In genomic region chr2:55888941-55889340, GRCh38 we compare ENCODE assay signal across 15 cellular contexts. TPM values are rescaled to one million over a fixed set of nuclear protein-coding genes. Genes with fewer than 3 reads are reported as not detected.
DNase-seq lines count a peak whose midpoint lies in the region; ATAC-seq and TF ChIP-seq lines count a peak whose summit lies in the region.
"Had no signal": no experiment of that assay in that cellular context is flagged by ENCODE, and none has a peak within 500 bp of the region (broad histone marks: within the 10 kb centered on the region; RNA-seq: fewer than 3 reads in every experiment).

No MANE protein-coding gene starts in this region.

- TF ChIP-seq CTCF in RWPE2 (IDR thresholded peaks at IDR 0.05; ENCODE audit: poor library complexity, severe bottlenecking): no peak
- TF ChIP-seq CTCF in fibroblast of mammary gland (conservative IDR thresholded peaks at IDR 0.05; ENCODE audit: control insufficient read depth, insufficient read depth, low read depth, low read length): no peak

- no peaks in the 10 kb centered on the region for H3K36me3 Mint-ChIP-seq in stimulated activated memory B cell treated with anti-CD40 and anti-IgM and Interleukin-4, amounts not matched to agents 10 μg/mL and 1 μg/mL and 100 μg/mL, for 72 hours
- no peaks in the 10 kb centered on the region for H3K36me3 Mint-ChIP-seq in immature natural killer cell
- H3K36me3 Mint-ChIP-seq: activated naive CD8-positive, alpha-beta T cell had no signal

- H3K4me3 ChIP-seq in RWPE2 (ENCODE audit: severe bottlenecking): no peak overlapping the region
- H3K4me3 ChIP-seq in fibroblast of mammary gland (ENCODE audit: control insufficient read depth, low read depth, low read length): no peak overlapping the region
- H3K4me3 ChIP-seq: prostate gland had no signal

- H3K27ac ChIP-seq in RWPE2 (ENCODE audit: poor library complexity, severe bottlenecking): peak overlapping the region; percentile 76
- H3K27ac ChIP-seq: C4-2B, prostate gland had no signal

- H3K27ac Mint-ChIP-seq in stimulated activated memory B cell treated with anti-CD40 and anti-IgM and Interleukin-4, amounts not matched to agents 10 μg/mL and 1 μg/mL and 100 μg/mL, for 72 hours: no peak overlapping the region
- no peak overlapping the region for H3K27ac Mint-ChIP-seq in immature natural killer cell
- H3K27ac Mint-ChIP-seq: activated naive CD8-positive, alpha-beta T cell had no signal

- H3K27me3 ChIP-seq in RWPE2 (ENCODE audit: insufficient read depth, poor library complexity, severe bottlenecking): no peaks in the 10 kb centered on the region

- peaks cover 71% of the 10 kb centered on the region for H3K36me3 ChIP-seq in RWPE2 (ENCODE audit: low read depth)
- H3K36me3 ChIP-seq: prostate gland had no signal

- H3K9me3 Mint-ChIP-seq in stimulated activated memory B cell treated with anti-CD40 and anti-IgM and Interleukin-4, amounts not matched to agents 10 μg/mL and 1 μg/mL and 100 μg/mL, for 72 hours: no peaks in the 10 kb centered on the region
- H3K9me3 Mint-ChIP-seq in immature natural killer cell: peaks cover 0 to 5% (median 0%) of the 10 kb centered on the region in 6 donors

- DNase-seq in EH (ENCODE audit: low read depth) (peak; percentile 83), RWPE2 (ENCODE audit: low spot score) (no peak), fibroblast of mammary gland (ENCODE audit: low read depth) (peak; percentile 87), retina (peak; percentile 60), immature natural killer cell (no peak)
- DNase-seq: GF-D8, NCI-H146, NCI-H748 treated with DMSO at 0.1 percent for 48 hours, SHP77 treated with DMSO at 0.1 percent for 48 hours had no signal

- no peaks in the 10 kb centered on the region for H3K4me1 Mint-ChIP-seq in stimulated activated memory B cell treated with anti-CD40 and anti-IgM and Interleukin-4, amounts not matched to agents 10 μg/mL and 1 μg/mL and 100 μg/mL, for 72 hours
- H3K4me1 Mint-ChIP-seq in immature natural killer cell: no peaks in the 10 kb centered on the region

- H3K27me3 Mint-ChIP-seq in stimulated activated memory B cell treated with anti-CD40 and anti-IgM and Interleukin-4, amounts not matched to agents 10 μg/mL and 1 μg/mL and 100 μg/mL, for 72 hours: peaks cover 15% of the 10 kb centered on the region
- no peaks in the 10 kb centered on the region for H3K27me3 Mint-ChIP-seq in immature natural killer cell (ENCODE audit: low read depth in 3 of 3)

- no peak overlapping the region for H3K4me3 Mint-ChIP-seq in stimulated activated memory B cell treated with anti-CD40 and anti-IgM and Interleukin-4, amounts not matched to agents 10 μg/mL and 1 μg/mL and 100 μg/mL, for 72 hours
- H3K4me3 Mint-ChIP-seq in immature natural killer cell: no peak overlapping the region
- H3K4me3 Mint-ChIP-seq: activated naive CD8-positive, alpha-beta T cell had no signal

- ATAC-seq in RWPE2 (ENCODE audit: low read depth) (no peak), GM19463 (IDR thresholded peaks at IDR 0.05; ENCODE audit: unreplicated experiment) (no peak), GM19397 (IDR thresholded peaks at IDR 0.05; ENCODE audit: unreplicated experiment) (no peak)
- no peak for ATAC-seq in stimulated activated memory B cell treated with anti-CD40 and anti-IgM and Interleukin-4, amounts not matched to agents 10 μg/mL and 1 μg/mL and 100 μg/mL, for 72 hours

- peaks cover 62% of the 10 kb centered on the region for H3K4me1 ChIP-seq in RWPE2 (ENCODE audit: insufficient read depth, poor library complexity, severe bottlenecking)
- H3K4me1 ChIP-seq: prostate gland had no signal

- no peaks in the 10 kb centered on the region for H3K9me3 ChIP-seq in RWPE2 (ENCODE audit: severe bottlenecking)
- H3K9me3 ChIP-seq: prostate gland had no signal

RNA-seq across cellular contexts. Expression of gene EFEMP1, which starts 34.6 kb away (rescaled TPM):
- polyA plus RNA-seq in immature natural killer cell: not detected

Comparison
In these comparisons a context has a peak if more than half of its experiments do, and no peak if none do; other contexts are left out.
1. DNase-seq: peak in EH (single experiment), fibroblast of mammary gland (single experiment) and retina (single experiment); none in RWPE2 (single experiment) and immature natural killer cell (0 of 3).